In the genomic region with DNA sequence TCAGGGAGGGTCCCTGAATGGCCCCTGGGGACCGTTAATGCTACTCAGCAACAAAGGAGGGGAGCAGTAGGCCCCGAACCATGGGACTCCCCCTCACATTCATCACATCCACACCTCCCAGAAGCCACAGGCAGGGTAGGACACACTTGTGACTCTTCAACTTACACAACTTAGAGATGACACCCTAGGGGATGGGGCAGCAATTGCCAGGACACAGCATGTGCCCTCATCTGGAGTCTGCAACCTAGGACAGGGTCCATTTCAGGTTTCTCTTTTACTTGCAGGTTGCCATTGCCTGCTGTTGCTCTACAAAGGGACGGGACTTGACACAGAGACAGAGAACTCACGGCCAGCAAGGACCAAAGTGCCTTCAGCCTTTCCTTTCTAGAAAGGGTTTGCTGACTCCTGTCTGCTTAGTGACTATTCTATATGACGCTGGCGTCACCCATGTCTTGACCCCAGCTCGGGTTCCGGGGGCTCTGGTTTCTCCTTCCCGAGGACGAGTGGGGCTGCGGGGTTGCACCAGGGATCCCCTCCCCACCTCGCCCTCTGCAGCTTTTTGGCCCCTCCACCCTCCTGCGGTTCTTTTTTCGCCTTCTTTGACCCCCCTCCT, we compare ENCODE assay signal across 1 cellular context.
TF ChIP-seq lines count a peak whose summit lies in the region.

No MANE protein-coding gene starts in this region.

TF ChIP-seq in IMR-90, 13 proteins besides CTCF, POLR2A, EP300 and RAD21:
- TF ChIP-seq NFE2L2 (IDR thresholded peaks at IDR 0.05; ENCODE audit: low read depth, low read length) = no peak
- no peak for TF ChIP-seq MAFK (IDR thresholded peaks at IDR 0.05; ENCODE audit: low read depth, low read length)
- TF ChIP-seq RFX5 (IDR thresholded peaks at IDR 0.05; ENCODE audit: low read depth, low read length) = no peak
- no peak for TF ChIP-seq MAZ (IDR thresholded peaks at IDR 0.05; ENCODE audit: borderline replicate concordance, low read depth, low read length)
- TF ChIP-seq RCOR1 (IDR thresholded peaks at IDR 0.05; ENCODE audit: insufficient replicate concordance, low read length) = no peak
- TF ChIP-seq SMC3 (IDR thresholded peaks at IDR 0.05; ENCODE audit: low read depth, low read length) = no peak
- TF ChIP-seq CHD1 (IDR thresholded peaks at IDR 0.05; ENCODE audit: low read depth, low read length) = no peak
- TF ChIP-seq FOS (IDR thresholded peaks at IDR 0.05; ENCODE audit: low read depth, low read length) = no peak
- TF ChIP-seq, protein P1, sequence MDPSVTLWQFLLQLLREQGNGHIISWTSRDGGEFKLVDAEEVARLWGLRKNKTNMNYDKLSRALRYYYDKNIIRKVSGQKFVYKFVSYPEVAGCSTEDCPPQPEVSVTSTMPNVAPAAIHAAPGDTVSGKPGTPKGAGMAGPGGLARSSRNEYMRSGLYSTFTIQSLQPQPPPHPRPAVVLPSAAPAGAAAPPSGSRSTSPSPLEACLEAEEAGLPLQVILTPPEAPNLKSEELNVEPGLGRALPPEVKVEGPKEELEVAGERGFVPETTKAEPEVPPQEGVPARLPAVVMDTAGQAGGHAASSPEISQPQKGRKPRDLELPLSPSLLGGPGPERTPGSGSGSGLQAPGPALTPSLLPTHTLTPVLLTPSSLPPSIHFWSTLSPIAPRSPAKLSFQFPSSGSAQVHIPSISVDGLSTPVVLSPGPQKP (IDR thresholded peaks at IDR 0.05; ENCODE audit: borderline replicate concordance, low read depth, low read length) = no peak
- no peak for TF ChIP-seq CEBPB (IDR thresholded peaks at IDR 0.05; ENCODE audit: low read depth, low read length)
- TF ChIP-seq USF2 (IDR thresholded peaks at IDR 0.05; ENCODE audit: low read depth, low read length) = no peak
